ENCODE assay signal across 9 cellular contexts in genomic region chr9:18473551-18474279, GRCh38. TPM values are rescaled to one million over a fixed set of nuclear protein-coding genes. Genes with fewer than 3 reads are reported as not detected.
DNase-seq lines count a peak whose midpoint lies in the region; ATAC-seq and TF ChIP-seq lines count a peak whose summit lies in the region.
"Had no signal": no experiment of that assay in that cellular context is flagged by ENCODE, and none has a peak within 500 bp of the region (broad histone marks: within the 10 kb centered on the region; RNA-seq: fewer than 3 reads in every experiment).

Gene ADAMTSL1 (plus strand): TSS chr9:18474153. CDS start chr9:18474233, 80 bp downstream.

- peaks cover 0 to 12% of the 10 kb centered on the region in 2 donors for H3K27me3 Mint-ChIP-seq in effector memory CD8-positive, alpha-beta T cell
- H3K27me3 Mint-ChIP-seq in natural killer cell treated with Interleukin-12 subunit alpha and Interleukin-12 subunit beta and Interleukin-15 and Interleukin-18, amount 100 ng/mL, for 72 hours = peaks cover 10 to 23% of the 10 kb centered on the region in 2 donors

- H3K4me3 ChIP-seq in esophagus muscularis mucosa (peak within 1 kb of the TSS; percentile 44 to 59 (median 48)), muscle layer of colon (ENCODE audit: low read depth in 1 of 2, low read length in 2 of 2) (peak within 1 kb of the TSS in 1 of 2 donors; percentile 61)

- TF ChIP-seq CTCF in esophagus muscularis mucosa (IDR thresholded peaks at IDR 0.05) = no peak
- TF ChIP-seq CTCF in GM10266 (IDR thresholded peaks at IDR 0.05; ENCODE audit: control insufficient read depth, insufficient read depth, low read depth, missing control alignments) = no peak

- TF ChIP-seq POLR2A in esophagus muscularis mucosa (IDR thresholded peaks at IDR 0.05; ENCODE audit: low read depth) = no peak

- H3K9me3 ChIP-seq in esophagus muscularis mucosa (no peaks in the 10 kb centered on the region), muscle layer of colon (ENCODE audit: low read length) (no peaks in the 10 kb centered on the region)

- H3K36me3 Mint-ChIP-seq in effector memory CD8-positive, alpha-beta T cell (ENCODE audit: insufficient read depth) = no peaks in the 10 kb centered on the region
- H3K36me3 Mint-ChIP-seq in natural killer cell treated with Interleukin-12 subunit alpha and Interleukin-12 subunit beta and Interleukin-15 and Interleukin-18, amount 100 ng/mL, for 72 hours = no peaks in the 10 kb centered on the region

- WGBS in esophagus muscularis mucosa = 8% methylated on average over 14 of the region's 14 CpGs

- H3K27ac ChIP-seq in esophagus muscularis mucosa (replicated peaks in 1 of 4) (peak within 1 kb of the TSS; percentile 43 to 71 (median 58)), muscle layer of colon (ENCODE audit: low read depth, low read length) (peak within 1 kb of the TSS; percentile 0)

- peaks cover 0 to 2% of the 10 kb centered on the region in 2 donors for H3K9me3 Mint-ChIP-seq in effector memory CD8-positive, alpha-beta T cell
- H3K9me3 Mint-ChIP-seq in natural killer cell treated with Interleukin-12 subunit alpha and Interleukin-12 subunit beta and Interleukin-15 and Interleukin-18, amount 100 ng/mL, for 72 hours = peaks cover 6% of the 10 kb centered on the region

- no peak within 1 kb of the TSS for H3K4me3 Mint-ChIP-seq in effector memory CD8-positive, alpha-beta T cell
- H3K4me3 Mint-ChIP-seq in natural killer cell treated with Interleukin-12 subunit alpha and Interleukin-12 subunit beta and Interleukin-15 and Interleukin-18, amount 100 ng/mL, for 72 hours = no peak within 1 kb of the TSS

- TF ChIP-seq EP300 in esophagus muscularis mucosa (IDR thresholded peaks at IDR 0.05) = no peak

- no peak within 1 kb of the TSS for H3K27ac Mint-ChIP-seq in effector memory CD8-positive, alpha-beta T cell
- H3K27ac Mint-ChIP-seq in natural killer cell treated with Interleukin-12 subunit alpha and Interleukin-12 subunit beta and Interleukin-15 and Interleukin-18, amount 100 ng/mL, for 72 hours = no peak within 1 kb of the TSS

- intact Hi-C loops in esophagus muscularis mucosa (cut with DNase I) = no loop called here

- no peak for ATAC-seq in effector memory CD8-positive, alpha-beta T cell (replicated peaks)
- no peak for ATAC-seq in natural killer cell treated with Interleukin-12 subunit alpha and Interleukin-12 subunit beta and Interleukin-15 and Interleukin-18, amount 100 ng/mL, for 72 hours
- no peak for ATAC-seq in GM19023 (IDR thresholded peaks at IDR 0.05; ENCODE audit: unreplicated experiment)

- H3K27me3 ChIP-seq in esophagus muscularis mucosa = no peaks in the 10 kb centered on the region
- H3K27me3 ChIP-seq in muscle layer of colon (ENCODE audit: control insufficient read depth in 1 of 2, insufficient read depth in 2 of 2, low read length in 2 of 2) = no peaks in the 10 kb centered on the region

- H3K36me3 ChIP-seq in esophagus muscularis mucosa (no peaks in the 10 kb centered on the region), muscle layer of colon (ENCODE audit: insufficient read depth, low read length) (no peaks in the 10 kb centered on the region)

- in situ Hi-C loops in ACHN (cut with HindIII; ENCODE audit: low pct_ligation_motif_present, low pct_unique_long_range_greater_than_20kb, low sequenced_read_pairs) = no loop called here

- H3K9ac ChIP-seq in muscle layer of colon (ENCODE audit: low read length) = no peak within 1 kb of the TSS

- peaks cover 26 to 44% (median 37%) of the 10 kb centered on the region in 4 donors for H3K4me1 ChIP-seq in esophagus muscularis mucosa
- peaks cover 22% of the 10 kb centered on the region for H3K4me1 ChIP-seq in muscle layer of colon (ENCODE audit: insufficient read depth, low read length)

- no peaks in the 10 kb centered on the region for H3K4me1 Mint-ChIP-seq in effector memory CD8-positive, alpha-beta T cell (ENCODE audit: low read depth in 2 of 2)
- H3K4me1 Mint-ChIP-seq in natural killer cell treated with Interleukin-12 subunit alpha and Interleukin-12 subunit beta and Interleukin-15 and Interleukin-18, amount 100 ng/mL, for 72 hours (ENCODE audit: low read depth in 2 of 2) = no peaks in the 10 kb centered on the region

- peak; percentile 63 for DNase-seq in ACHN
- peak; percentile 41 for DNase-seq in NCI-H2227 (lab: John Stamatoyannopoulos, UW; ENCODE audit: unreplicated experiment)
- no peak for DNase-seq in esophagus muscularis mucosa (ENCODE audit: extremely low spot score)
- no peak for DNase-seq in effector memory CD8-positive, alpha-beta T cell
- DNase-seq in GM10266 (ENCODE audit: extremely low spot score) = no peak
- DNase-seq in natural killer cell treated with Interleukin-12 subunit alpha and Interleukin-12 subunit beta and Interleukin-15 and Interleukin-18, amount 100 ng/mL, for 72 hours (ENCODE audit: low spot score) = no peak

RNA-seq across cellular contexts. Expression of gene ADAMTSL1, which starts in this region (rescaled TPM):
- total RNA-seq in esophagus muscularis mucosa = 100 to 1,000 TPM in 3 of 4 donors, 10 to 100 TPM in 1; 81.7 to 172 (median 145) TPM
- not detected for total RNA-seq in natural killer cell treated with Interleukin-12 subunit alpha and Interleukin-12 subunit beta and Interleukin-15 and Interleukin-18, amount 100 ng/mL, for 72 hours
- total RNA-seq: T-helper 1 cell treated with Interleukin-12 subunit alpha and Interleukin-12 subunit beta and Interleukin-4 antibody, amounts not matched to agents 30 ng/mL and 1 ng/mL, for 36 hours had no signal

Comparison
In these comparisons a context has a peak if more than half of its experiments do, and no peak if none do; other contexts are left out.
1. RNA of gene ADAMTSL1 (total RNA-seq): 81.7 to 172 TPM in esophagus muscularis mucosa; not detected in natural killer cell treated with Interleukin-12 subunit alpha and Interleukin-12 subunit beta and Interleukin-15 and Interleukin-18, amount 100 ng/mL, for 72 hours; every median in the first group is over 10 times any median in the second.
2. DNase-seq: peak in ACHN (single experiment) and NCI-H2227 (single experiment); none in esophagus muscularis mucosa (single experiment), effector memory CD8-positive, alpha-beta T cell (0 of 3), GM10266 (single experiment) and natural killer cell treated with Interleukin-12 subunit alpha and Interleukin-12 subunit beta and Interleukin-15 and Interleukin-18, amount 100 ng/mL, for 72 hours (single experiment).